ENCODE assay signal across 8 cellular contexts in the genomic region with DNA sequence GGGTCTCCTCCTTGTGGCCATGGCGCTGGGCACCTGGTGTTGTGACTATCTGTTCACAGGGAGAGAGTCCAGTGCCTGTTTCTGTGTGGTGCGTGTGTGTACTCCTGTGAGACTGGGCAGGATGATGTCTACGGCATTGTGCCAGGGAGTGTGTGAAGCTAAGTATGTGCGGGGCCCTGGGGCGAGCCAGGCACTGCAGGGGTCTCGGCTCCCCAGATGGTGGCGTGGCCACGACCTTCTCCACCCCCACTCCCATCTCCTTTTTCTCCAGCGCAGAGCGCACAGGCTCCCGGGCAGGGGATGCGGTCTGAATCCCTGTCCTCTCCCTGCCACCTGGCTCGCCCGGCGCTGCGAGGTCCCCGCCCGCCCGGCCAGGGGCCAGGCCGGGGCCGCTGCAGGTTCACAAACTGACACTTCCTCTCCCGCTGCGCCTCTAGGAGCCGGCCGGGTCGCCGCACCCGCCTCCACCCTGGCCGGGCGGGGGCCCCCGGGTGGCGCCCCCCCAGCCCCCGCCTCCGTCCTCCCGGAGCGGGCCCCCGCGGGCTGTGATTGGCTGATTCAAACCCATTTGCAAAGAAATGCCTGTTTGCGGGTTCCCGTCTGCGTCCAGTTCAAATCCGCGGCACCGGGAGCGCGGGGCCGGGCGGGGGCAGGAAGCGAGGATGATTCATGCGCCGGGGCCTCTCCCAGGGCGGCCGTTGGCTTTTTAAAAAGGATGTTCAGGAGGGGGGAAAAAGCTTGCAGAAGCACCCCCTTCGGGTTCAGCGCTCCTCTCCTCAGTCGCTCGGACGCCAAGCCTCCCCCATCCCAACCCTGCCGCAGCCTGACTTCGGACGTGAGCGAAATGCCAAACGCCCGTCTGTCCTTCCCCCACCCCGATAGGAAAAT. TPM values are rescaled to one million over a fixed set of nuclear protein-coding genes. Genes with fewer than 3 reads are reported as not detected.
DNase-seq lines count a peak whose midpoint lies in the region; FAIRE-seq lines count a peak whose summit lies in the region.

No MANE protein-coding gene starts in this region.

- H3K79me2 ChIP-seq in GM23248 (ENCODE audit: insufficient read depth) (no peaks in the 10 kb centered on the region), Karpas-422 (ENCODE audit: low read length) (peaks cover 16% of the 10 kb centered on the region)

- in situ Hi-C loops in GM23248 (cut with MboI), result no loop called here

- DNase-seq in EL, result peak; percentile 96
- peak; percentile 93 for DNase-seq in GM23248
- DNase-seq in Karpas-422, result peak; percentile 96
- peak; percentile 88 for DNase-seq in SHP77 treated with DMSO at 0.1 percent for 48 hours (lab: John Stamatoyannopoulos, UW)
- peak; percentile 69 for DNase-seq in activated gamma-delta T cell treated with anti-CD3 and anti-CD28 coated beads, Interleukin-2, amount 50 U/mL, for 16 hours (ENCODE audit: low read depth)
- DNase-seq in frontal cortex (ENCODE audit: low spot score in 2 of 2), result peak; percentile 84 to 91
- DNase-seq in non-pigmented ciliary epithelial cell (ENCODE audit: low read depth), result peak; percentile 32
- DNase-seq in superior temporal gyrus (ENCODE audit: extremely low spot score), result peak; percentile 71

- H3K27ac ChIP-seq in GM23248 (peak overlapping the region; percentile 75), Karpas-422 (ENCODE audit: low read length) (peak overlapping the region; percentile 99)

- H4K20me1 ChIP-seq in GM23248 (ENCODE audit: insufficient read depth) (no peaks in the 10 kb centered on the region), Karpas-422 (ENCODE audit: insufficient read depth, low read depth, low read length) (no peaks in the 10 kb centered on the region)

- H3K9me2 ChIP-seq in GM23248 (ENCODE audit: insufficient read depth) (no peaks in the 10 kb centered on the region), Karpas-422 (replicated peaks; ENCODE audit: insufficient read depth, low read length) (no peaks in the 10 kb centered on the region)

- H3K9ac ChIP-seq in GM23248 (peak overlapping the region; percentile 92), Karpas-422 (ENCODE audit: low read length) (peak overlapping the region; percentile 99)

- H3K4me2 ChIP-seq in GM23248 (ENCODE audit: unreplicated experiment) (peak overlapping the region; percentile 95), Karpas-422 (ENCODE audit: low read depth, low read length, poor library complexity, severe bottlenecking) (peak overlapping the region; percentile 94)

- 3% methylated on average over 33 to 55 of the region's 65 CpGs for WGBS in GM23248 (ENCODE audit: low coverage in 1 of 2, low lambda C conversion rate in 2 of 2, missing lambda C conversion rate in 2 of 2), 2 experiments

- H3K27me3 ChIP-seq in GM23248 (replicated peaks; ENCODE audit: insufficient read depth), result no peaks in the 10 kb centered on the region
- H3K27me3 ChIP-seq in Karpas-422 (ENCODE audit: low read length), result no peaks in the 10 kb centered on the region

- no peaks in the 10 kb centered on the region; the same call in 1 of the 2 replicates for H3K36me3 ChIP-seq in GM23248 (ENCODE audit: low read depth)
- H3K36me3 ChIP-seq in Karpas-422 (ENCODE audit: insufficient read depth, low read length), result peaks cover 40% of the 10 kb centered on the region

- no peaks in the 10 kb centered on the region for H3F3A ChIP-seq in GM23248 (ENCODE audit: insufficient read depth)

- H2AFZ ChIP-seq in GM23248 (peak overlapping the region; percentile 94), Karpas-422 (ENCODE audit: low read length) (no peak overlapping the region)

- H3K4me1 ChIP-seq in GM23248 (ENCODE audit: insufficient read depth) (no peaks in the 10 kb centered on the region), Karpas-422 (ENCODE audit: low read length) (peaks cover 60% of the 10 kb centered on the region)

- FAIRE-seq in frontal cortex (lab: Jason Lieb, UNC), result no peak

- H3K9me3 ChIP-seq in GM23248 (ENCODE audit: low read depth) (no peaks in the 10 kb centered on the region), Karpas-422 (ENCODE audit: low read length) (no peaks in the 10 kb centered on the region)

- H3K4me3 ChIP-seq in GM23248 (peak overlapping the region; percentile 93), Karpas-422 (ENCODE audit: low read length) (peak overlapping the region; percentile 83)

RNA-seq across cellular contexts. Expression of gene PHF19, which starts 0.8 kb away (rescaled TPM):
- total RNA-seq in GM23248 (2014; rRNA removed; shearing (Covaris generic)), result 16.7 and 28.2 TPM in 2 replicates
- 15.1 and 17.1 TPM in 2 replicates for polyA plus RNA-seq in GM23248 (2016; fragmentation: Nextera tagmentation; extraction: Ambion mirVana)
- 34.8 and 76.9 TPM in 2 replicates for total RNA-seq in Karpas-422 (2014; rRNA removed; shearing (Covaris generic); ENCODE audit: low replicate concordance)
- total RNA-seq in frontal cortex, result 3.7 TPM

RNA-seq across cellular contexts. Expression of gene PSMD5, which starts 33.5 kb away (rescaled TPM):
- 34.7 and 37.2 TPM in 2 replicates for total RNA-seq in GM23248 (2014; rRNA removed; shearing (Covaris generic))
- polyA plus RNA-seq in GM23248 (2016; fragmentation: Nextera tagmentation; extraction: Ambion mirVana), result 43.1 and 43.3 TPM in 2 replicates
- 14.4 and 26.1 TPM in 2 replicates for total RNA-seq in Karpas-422 (2014; rRNA removed; shearing (Covaris generic); ENCODE audit: low replicate concordance)
- 31.0 TPM for total RNA-seq in frontal cortex

RNA-seq across cellular contexts. Expression of gene TRAF1, which starts 50.4 kb away (rescaled TPM):
- 0.38 and 0.54 TPM in 2 replicates for total RNA-seq in GM23248 (2014; rRNA removed; shearing (Covaris generic))
- 0.54 and 0.75 TPM in 2 replicates for polyA plus RNA-seq in GM23248 (2016; fragmentation: Nextera tagmentation; extraction: Ambion mirVana)
- 18.8 and 23.8 TPM in 2 replicates for total RNA-seq in Karpas-422 (2014; rRNA removed; shearing (Covaris generic); ENCODE audit: low replicate concordance)
- total RNA-seq in frontal cortex, result 1.6 TPM

Comparison
In these comparisons a context has a peak if more than half of its experiments do, and no peak if none do; other contexts are left out.
1. Peak in every context shown above with its lines: DNase-seq, H3K4me3 ChIP-seq and H3K27ac ChIP-seq.
2. DNase-seq: peak in every context shown above with its lines; median percentile 96 in EL; 96 in Karpas-422; 93 in GM23248; 88 in SHP77 treated with DMSO at 0.1 percent for 48 hours; 88 in frontal cortex; 71 in superior temporal gyrus; 69 in activated gamma-delta T cell treated with anti-CD3 and anti-CD28 coated beads, Interleukin-2, amount 50 U/mL, for 16 hours; 32 in non-pigmented ciliary epithelial cell.